Comparison of ENCODE assay signal across 37 cellular contexts in the genomic region with DNA sequence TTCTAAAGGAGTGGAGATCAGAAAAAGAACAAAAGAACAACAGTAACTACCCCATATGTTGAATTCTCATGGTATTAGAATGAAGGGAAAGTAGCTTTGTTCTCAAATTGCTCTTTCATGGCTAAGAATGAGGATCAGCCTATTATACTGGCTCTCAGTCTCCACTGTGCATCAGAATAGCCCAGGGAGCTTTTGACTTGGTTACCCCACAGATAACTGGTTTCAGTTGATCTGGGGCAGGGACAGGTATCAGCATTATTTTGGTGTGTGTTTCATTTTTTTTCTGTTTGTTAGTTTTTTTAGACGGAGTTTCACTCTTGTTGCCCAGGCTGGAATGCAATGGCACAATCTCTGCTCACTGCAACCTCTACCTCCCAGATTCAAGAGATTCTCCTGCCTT.
"Had no signal": no experiment of that assay in that cellular context is flagged by ENCODE, and none has a peak within 500 bp of the region (broad histone marks: within the 10 kb centered on the region; RNA-seq: fewer than 3 reads in every experiment).

No MANE protein-coding gene starts in this region.

- H3K4me1 ChIP-seq: adrenal gland, body of pancreas, breast epithelium had no signal

- H3K36me3 ChIP-seq: adrenal gland, brain microvascular endothelial cell, breast epithelium had no signal

- H3K27ac ChIP-seq: adrenal gland, body of pancreas, brain microvascular endothelial cell, breast epithelium, VCaP had no signal

- H3K4me3 ChIP-seq: adrenal gland, body of pancreas, breast epithelium had no signal

- DNase-seq: activated B cell treated with CpG ODN at 0.5 μM for 24 hours; activated CD4-positive, alpha-beta memory T cell treated with anti-CD3 and anti-CD28 coated beads for 36 hours; activated CD4-positive, alpha-beta T cell treated with anti-CD3 and anti-CD28 coated beads for 4 hours; activated CD4-positive, alpha-beta T cell treated with anti-CD3 and anti-CD28 coated beads, Interleukin-2, amount 10 ng/mL, durations not matched to agents 24 days and 14 days; activated CD4-positive, alpha-beta T cell treated with anti-CD3 and anti-CD28 coated beads, Interleukin-2, amount 50 U/mL, for 1 hour; activated CD4-positive, alpha-beta T cell treated with anti-CD3 and anti-CD28 coated beads, Interleukin-2, amount 50 U/mL, for 4 hours; activated CD4-positive, CD25-positive, alpha-beta regulatory T cell treated with anti-CD3 and anti-CD28 coated beads, Interleukin-2, amount 50 U/mL, for 72 hours; activated CD8-positive, alpha-beta memory T cell treated with anti-CD3 and anti-CD28 coated beads, Interleukin-2, amount 50 U/mL, for 4 hours; activated CD8-positive, alpha-beta T cell treated with anti-CD3 and anti-CD28 coated beads for 36 hours; activated effector memory CD4-positive, alpha-beta T cell treated with anti-CD3 and anti-CD28 coated beads, Interleukin-2, amount 50 U/mL, for 16 hours; activated gamma-delta T cell treated with Interleukin-2 at 50 U/mL for 16 hours; activated naive CD4-positive, alpha-beta T cell; activated naive CD4-positive, alpha-beta T cell treated with anti-CD3 and anti-CD28 coated beads for 36 hours; activated naive CD4-positive, alpha-beta T cell treated with anti-CD3 and anti-CD28 coated beads, Interleukin-2, amount 50 U/mL, for 16 hours; activated naive CD8-positive, alpha-beta T cell treated with anti-CD3 and anti-CD28 coated beads for 36 hours; activated T-cell treated with anti-CD3 and anti-CD28 coated beads for 4 hours; activated T-cell treated with anti-CD3 and anti-CD28 coated beads, Interleukin-2, amount 50 U/mL, for 1 hour; activated T-cell treated with anti-CD3 and anti-CD28 coated beads, Interleukin-2, amount 50 U/mL, for 4 hours; activated T-cell treated with anti-CD3 and anti-CD28 coated beads, Interleukin-2, amount 50 U/mL, for 72 hours; adrenal gland; amniotic stem cell; aorta; body of pancreas; brain microvascular endothelial cell; caudate nucleus; cerebellar nuclear complex; T-helper 1 cell; T-helper 2 cell; T-helper 9 cell had no signal

- H3K27me3 ChIP-seq: adrenal gland, body of pancreas, breast epithelium had no signal

- H3K27me3 Mint-ChIP-seq: activated naive CD8-positive, alpha-beta T cell treated with anti-CD3 and anti-CD28 coated beads for 36 hours had no signal

- H3K9me3 Mint-ChIP-seq: activated B cell treated with CpG ODN at 0.5 μM for 24 hours; activated CD8-positive, alpha-beta T cell treated with anti-CD3 and anti-CD28 coated beads for 36 hours; activated naive CD4-positive, alpha-beta T cell treated with anti-CD3 and anti-CD28 coated beads for 36 hours; activated naive CD4-positive, alpha-beta T cell treated with anti-CD3 and anti-CD28 coated beads, Interleukin-2, amount 50 U/mL, for 72 hours; activated naive CD8-positive, alpha-beta T cell treated with anti-CD3 and anti-CD28 coated beads for 36 hours; activated T-cell treated with anti-CD3 and anti-CD28 coated beads, Interleukin-2, amount 50 U/mL, for 4 hours; activated T-cell treated with anti-CD3 and anti-CD28 coated beads, Interleukin-2, amount 50 U/mL, for 72 hours; activated T-helper 1 cell treated with anti-CD3 and anti-CD28 coated beads, Interleukin-12 subunit alpha, Interleukin-12 subunit beta, Interleukin-2, Interleukin-4 antibody, amounts not matched to agents 30 ng/mL and 10 ng/mL and 1 ng/mL, durations not matched to agents 14 hours and 24 hours and 36 hours; central memory CD8-positive, alpha-beta T cell; T-helper 2 cell treated with Interferon-gamma antibody and Interleukin-4, amounts not matched to agents 5 μg/mL and 100 μg/mL, for 36 hours had no signal

- H3K4me3 Mint-ChIP-seq: activated B cell treated with CpG ODN at 0.5 μM for 24 hours; activated CD4-positive, alpha-beta memory T cell treated with anti-CD3 and anti-CD28 coated beads for 36 hours; activated CD4-positive, alpha-beta T cell treated with anti-CD3 and anti-CD28 coated beads, Interleukin-2, amount 10 ng/mL, durations not matched to agents 24 days and 14 days; activated CD8-positive, alpha-beta T cell treated with anti-CD3 and anti-CD28 coated beads for 36 hours; activated naive CD4-positive, alpha-beta T cell treated with anti-CD3 and anti-CD28 coated beads for 36 hours; activated naive CD8-positive, alpha-beta T cell treated with anti-CD3 and anti-CD28 coated beads for 36 hours; activated T-cell treated with anti-CD3 and anti-CD28 coated beads, Interleukin-2, amount 50 U/mL, for 4 hours; activated T-cell treated with anti-CD3 and anti-CD28 coated beads, Interleukin-2, amount 50 U/mL, for 72 hours; activated T-helper 1 cell treated with anti-CD3 and anti-CD28 coated beads, Interleukin-12 subunit alpha, Interleukin-12 subunit beta, Interleukin-2, Interleukin-4 antibody, amounts not matched to agents 30 ng/mL and 10 ng/mL and 1 ng/mL, durations not matched to agents 14 hours and 24 hours and 36 hours; activated T-helper 17 cell treated with anti-CD3 and anti-CD28 coated beads, Interleukin-2, amount 50 U/mL, for 72 hours; central memory CD8-positive, alpha-beta T cell; T-helper 1 cell treated with Interleukin-12 subunit alpha and Interleukin-12 subunit beta and Interleukin-4 antibody, amounts not matched to agents 30 μg/mL and 1 μg/mL, for 36 hours; T-helper 2 cell treated with Interferon-gamma antibody and Interleukin-4, amounts not matched to agents 5 μg/mL and 100 μg/mL, for 36 hours had no signal

- H3K36me3 Mint-ChIP-seq: activated CD4-positive, alpha-beta memory T cell treated with anti-CD3 and anti-CD28 coated beads for 36 hours; activated naive CD4-positive, alpha-beta T cell treated with anti-CD3 and anti-CD28 coated beads, Interleukin-2, amount 50 U/mL, for 72 hours; activated naive CD8-positive, alpha-beta T cell treated with anti-CD3 and anti-CD28 coated beads for 36 hours had no signal

- H3K4me1 Mint-ChIP-seq: activated B cell treated with CpG ODN at 0.5 μM for 24 hours; activated CD4-positive, alpha-beta T cell treated with anti-CD3 and anti-CD28 coated beads, Interleukin-2, amount 10 ng/mL, durations not matched to agents 24 days and 14 days; activated naive CD8-positive, alpha-beta T cell treated with anti-CD3 and anti-CD28 coated beads for 36 hours; activated T-helper 17 cell treated with anti-CD3 and anti-CD28 coated beads, Interleukin-2, amount 50 U/mL, for 72 hours; central memory CD8-positive, alpha-beta T cell had no signal

- H3K9me3 ChIP-seq: adrenal gland, body of pancreas had no signal

- H3K27ac Mint-ChIP-seq: activated B cell treated with CpG ODN at 0.5 μM for 24 hours; activated CD4-positive, alpha-beta memory T cell treated with anti-CD3 and anti-CD28 coated beads for 36 hours; activated CD4-positive, alpha-beta T cell treated with anti-CD3 and anti-CD28 coated beads, Interleukin-2, amount 10 ng/mL, durations not matched to agents 24 days and 14 days; activated CD8-positive, alpha-beta T cell treated with anti-CD3 and anti-CD28 coated beads for 36 hours; activated naive CD4-positive, alpha-beta T cell treated with anti-CD3 and anti-CD28 coated beads for 36 hours; activated naive CD4-positive, alpha-beta T cell treated with anti-CD3 and anti-CD28 coated beads, Interleukin-2, amount 50 U/mL, for 72 hours; activated naive CD8-positive, alpha-beta T cell treated with anti-CD3 and anti-CD28 coated beads for 36 hours; activated T-cell treated with anti-CD3 and anti-CD28 coated beads, Interleukin-2, amount 50 U/mL, for 72 hours; activated T-helper 1 cell treated with anti-CD3 and anti-CD28 coated beads, Interleukin-12 subunit alpha, Interleukin-12 subunit beta, Interleukin-2, Interleukin-4 antibody, amounts not matched to agents 30 ng/mL and 10 ng/mL and 1 ng/mL, durations not matched to agents 14 hours and 24 hours and 36 hours; activated T-helper 17 cell treated with anti-CD3 and anti-CD28 coated beads, Interleukin-2, amount 50 U/mL, for 72 hours; T-helper 1 cell treated with Interleukin-12 subunit alpha and Interleukin-12 subunit beta and Interleukin-4 antibody, amounts not matched to agents 30 μg/mL and 1 μg/mL, for 36 hours; T-helper 2 cell treated with Interferon-gamma antibody and Interleukin-4, amounts not matched to agents 5 μg/mL and 100 μg/mL, for 36 hours had no signal
